In genomic region chr11:20397281-20397680, GRCh38 we compare ENCODE assay signal across 8 cellular contexts. TPM values are rescaled to one million over a fixed set of nuclear protein-coding genes. Genes with fewer than 3 reads are reported as not detected.
A peak's percentile ranks its signal among the peaks of the same experiment; 100 is the strongest.
DNase-seq lines count a peak whose midpoint lies in the region; ATAC-seq, FAIRE-seq and TF ChIP-seq lines count a peak whose summit lies in the region.

No MANE protein-coding gene starts in this region.

- H3K27me3 ChIP-seq in Karpas-422 (ENCODE audit: low read length) (no peaks in the 10 kb centered on the region), Panc1 (ENCODE audit: control insufficient read depth, insufficient read depth, low read length) (no peaks in the 10 kb centered on the region), H1 (replicated peaks in 1 of 4; ENCODE audit: control insufficient read depth in 3 of 4, extremely low read depth in 1 of 4, insufficient read depth in 3 of 4, low read length in 3 of 4) (no peaks in the 10 kb centered on the region), MG63 (no peaks in the 10 kb centered on the region)

- ATAC-seq in natural killer cell (peak in 2 of 3 donors; percentile 68 to 69), GM21786 (IDR thresholded peaks at IDR 0.05; ENCODE audit: unreplicated experiment) (peak; percentile 94), Panc1 (peak; percentile 92)
- no peak for ATAC-seq in natural killer cell treated with Interleukin-12 subunit alpha and Interleukin-12 subunit beta and Interleukin-15 and Interleukin-18, amount 100 ng/mL, for 72 hours

- no peak overlapping the region for H3K27ac ChIP-seq in Karpas-422 (ENCODE audit: low read length)
- H3K27ac ChIP-seq in Panc1 (ENCODE audit: low read length): no peak overlapping the region
- H3K27ac ChIP-seq in H1 (ENCODE audit: low read depth, low read length): no peak overlapping the region

- H3K4ac ChIP-seq in H1 (replicated peaks; ENCODE audit: insufficient read length, low read depth, low read length): no peak overlapping the region

- DNase-seq in natural killer cell (no peak), Karpas-422 (peak; percentile 68), Panc1 (ENCODE audit: low read depth, low spot score) (no peak), H1 (ENCODE audit: low read depth in 1 of 2, low spot score in 2 of 2) (no peak), neural crest cell (ENCODE audit: low read depth, low spot score) (no peak), MG63 (no peak)
- no peak for DNase-seq in natural killer cell treated with Interleukin-12 subunit alpha and Interleukin-12 subunit beta and Interleukin-15 and Interleukin-18, amount 100 ng/mL, for 72 hours (ENCODE audit: low spot score)

- no peak overlapping the region for H3K9ac ChIP-seq in Karpas-422 (ENCODE audit: low read length)
- no peak overlapping the region for H3K9ac ChIP-seq in H1 (replicated peaks in 1 of 4; ENCODE audit: extremely low read depth in 1 of 4, low read depth in 3 of 4, low read length in 3 of 4)

- in situ Hi-C loops in Panc1 (cut with HindIII; ENCODE audit: low pct_unique_long_range_greater_than_20kb, low sequenced_read_pairs): no loop called here

- H4K91ac ChIP-seq in H1 (replicated peaks; ENCODE audit: insufficient read length, low read length): no peak overlapping the region

- no peak overlapping the region for H3K56ac ChIP-seq in H1 (replicated peaks; ENCODE audit: insufficient read length, low read depth, low read length)

- peak; percentile 38 to 52 for TF ChIP-seq RAD21 in H1 (IDR thresholded peaks at IDR 0.05 in 1 of 2, conservative IDR thresholded peaks at IDR 0.05 in 1 of 2; ENCODE audit: low read depth in 2 of 2, low read length in 2 of 2)

- no peaks in the 10 kb centered on the region for H3K79me1 ChIP-seq in H1 (ENCODE audit: low read depth, low read length)

- TF ChIP-seq CTCF in natural killer cell (IDR thresholded peaks at IDR 0.05) (peak; percentile 20), Panc1 (IDR thresholded peaks at IDR 0.05) (peak; percentile 74), H1 (IDR thresholded peaks at IDR 0.05; ENCODE audit: control extremely low read depth in 1 of 3, insufficient read depth in 1 of 3, low read depth in 1 of 3, low read length in 3 of 3) (peak in 2 of 3 experiments; percentile 46 to 56; a peak in 3 of 4 replicates), neural crest cell (conservative IDR thresholded peaks at IDR 0.05) (peak; percentile 71)

- H2BK5ac ChIP-seq in H1 (ENCODE audit: low read depth, low read length): no peak overlapping the region

- no peak overlapping the region for H2AK5ac ChIP-seq in H1 (ENCODE audit: low read depth, low read length)

- H3K79me2 ChIP-seq in Karpas-422 (ENCODE audit: low read length) (peaks cover 67% of the 10 kb centered on the region), H1 (ENCODE audit: control insufficient read depth in 1 of 2, insufficient read depth in 2 of 2, low read length in 2 of 2) (no peaks in the 10 kb centered on the region)

- no peak overlapping the region for H2BK120ac ChIP-seq in H1 (replicated peaks; ENCODE audit: low read depth, low read length)

- H3K4me3 Mint-ChIP-seq in natural killer cell: no peak overlapping the region
- no peak overlapping the region for H3K4me3 Mint-ChIP-seq in natural killer cell treated with Interleukin-12 subunit alpha and Interleukin-12 subunit beta and Interleukin-15 and Interleukin-18, amount 100 ng/mL, for 72 hours
- no peak overlapping the region for H3K4me3 Mint-ChIP-seq in neural crest cell

- no peak overlapping the region for H3K27ac Mint-ChIP-seq in natural killer cell
- no peak overlapping the region for H3K27ac Mint-ChIP-seq in natural killer cell treated with Interleukin-12 subunit alpha and Interleukin-12 subunit beta and Interleukin-15 and Interleukin-18, amount 100 ng/mL, for 72 hours
- H3K27ac Mint-ChIP-seq in neural crest cell (ENCODE audit: unreplicated experiment): no peak overlapping the region

- whole genome bisulfite sequencing in H1 (ENCODE audit: extremely low coverage in 1 of 2, insufficient coverage in 1 of 2, insufficient read length in 1 of 2, insufficient replicate concordance in 2 of 2, low coverage in 1 of 2, low lambda C conversion rate in 2 of 2, missing lambda C conversion rate in 1 of 2), 2 experiments: 83% methylated on average over 3 of the region's 3 CpGs; no CpG with 5 or more reads in 1 of the 2 experiments

- H3K4me3 ChIP-seq in Karpas-422 (ENCODE audit: low read length) (no peak overlapping the region), Panc1 (ENCODE audit: low read depth in 2 of 2, low read length in 2 of 2) (no peak overlapping the region), H1 (ENCODE audit: extremely low read depth in 1 of 4, insufficient read depth in 2 of 4, low read depth in 3 of 4, low read length in 4 of 4) (no peak overlapping the region), MG63 (no peak overlapping the region)

- H3K4me1 ChIP-seq in Karpas-422 (ENCODE audit: low read length) (no peaks in the 10 kb centered on the region), Panc1 (ENCODE audit: control insufficient read depth, insufficient read depth, low read length) (no peaks in the 10 kb centered on the region), H1 (replicated peaks in 1 of 4; ENCODE audit: control insufficient read depth in 3 of 4, insufficient read depth in 4 of 4, low read length in 3 of 4) (no peaks in the 10 kb centered on the region)

- no peak overlapping the region for H2BK15ac ChIP-seq in H1 (ENCODE audit: low read length)

- no peaks in the 10 kb centered on the region for H3K9me2 ChIP-seq in Karpas-422 (replicated peaks; ENCODE audit: insufficient read depth, low read length)

- H3K9me3 ChIP-seq in Karpas-422 (ENCODE audit: low read length): no peaks in the 10 kb centered on the region
- H3K9me3 ChIP-seq in Panc1 (ENCODE audit: control insufficient read depth, insufficient read depth, low read depth, low read length): no peaks in the 10 kb centered on the region
- H3K9me3 ChIP-seq in H1 (ENCODE audit: insufficient read depth in 2 of 2, low read depth in 1 of 2, low read length in 1 of 2): no peaks in the 10 kb centered on the region
- H3K9me3 ChIP-seq in MG63: no peaks in the 10 kb centered on the region

- H4K8ac ChIP-seq in H1 (ENCODE audit: extremely low read depth, insufficient read depth, low read length): no peak overlapping the region

- H3K36me3 Mint-ChIP-seq in natural killer cell (no peaks in the 10 kb centered on the region), neural crest cell (ENCODE audit: low read depth) (peaks cover 9% of the 10 kb centered on the region)
- H3K36me3 Mint-ChIP-seq in natural killer cell treated with Interleukin-12 subunit alpha and Interleukin-12 subunit beta and Interleukin-15 and Interleukin-18, amount 100 ng/mL, for 72 hours: peaks cover 19% of the 10 kb centered on the region

- BruUV-seq in Panc1 (replicated peaks; lab: Mats Ljungman, UMichigan): no TSS peak

- no peaks in the 10 kb centered on the region for H3K9me3 Mint-ChIP-seq in natural killer cell
- no peaks in the 10 kb centered on the region for H3K9me3 Mint-ChIP-seq in natural killer cell treated with Interleukin-12 subunit alpha and Interleukin-12 subunit beta and Interleukin-15 and Interleukin-18, amount 100 ng/mL, for 72 hours
- no peaks in the 10 kb centered on the region for H3K9me3 Mint-ChIP-seq in neural crest cell

- peaks cover 69% of the 10 kb centered on the region for H3K36me3 ChIP-seq in Karpas-422 (ENCODE audit: insufficient read depth, low read length)
- peaks cover 30% of the 10 kb centered on the region for H3K36me3 ChIP-seq in Panc1 (ENCODE audit: control insufficient read depth, insufficient read depth, low read length)
- peaks cover 0 to 52% (median 15%) of the 10 kb centered on the region in 4 experiments; a peak in 5 of 8 replicates for H3K36me3 ChIP-seq in H1 (ENCODE audit: control insufficient read depth in 2 of 4, insufficient read depth in 4 of 4, low read length in 3 of 4)
- H3K36me3 ChIP-seq in MG63: peaks cover 30% of the 10 kb centered on the region

- H4K20me1 ChIP-seq in Karpas-422 (ENCODE audit: insufficient read depth, low read depth, low read length): no peaks in the 10 kb centered on the region
- peaks cover 0 to 2% of the 10 kb centered on the region in 2 experiments for H4K20me1 ChIP-seq in H1 (replicated peaks in 1 of 2; ENCODE audit: control insufficient read depth in 1 of 2, insufficient read depth in 2 of 2, low read length in 2 of 2)

- no peak overlapping the region for H3K23ac ChIP-seq in H1 (ENCODE audit: insufficient read length)

- no peak for TF ChIP-seq EP300 in H1 (IDR thresholded peaks at IDR 0.05; ENCODE audit: borderline replicate concordance in 1 of 2, low read depth in 2 of 2, low read length in 2 of 2)

- H3K4me1 Mint-ChIP-seq in natural killer cell: peaks cover 0 to 4% of the 10 kb centered on the region in 2 donors
- H3K4me1 Mint-ChIP-seq in natural killer cell treated with Interleukin-12 subunit alpha and Interleukin-12 subunit beta and Interleukin-15 and Interleukin-18, amount 100 ng/mL, for 72 hours (ENCODE audit: low read depth in 2 of 2): peaks cover 3 to 6% of the 10 kb centered on the region in 2 donors
- H3K4me1 Mint-ChIP-seq in neural crest cell: peaks cover 4% of the 10 kb centered on the region

- H3K4me2 ChIP-seq in Karpas-422 (ENCODE audit: low read depth, low read length, poor library complexity, severe bottlenecking) (no peak overlapping the region), H1 (ENCODE audit: insufficient read depth in 1 of 2, low read depth in 2 of 2, low read length in 2 of 2) (no peak overlapping the region)

- no peaks in the 10 kb centered on the region for H3K27me3 Mint-ChIP-seq in natural killer cell (ENCODE audit: low read depth in 2 of 2)
- no peaks in the 10 kb centered on the region for H3K27me3 Mint-ChIP-seq in natural killer cell treated with Interleukin-12 subunit alpha and Interleukin-12 subunit beta and Interleukin-15 and Interleukin-18, amount 100 ng/mL, for 72 hours
- H3K27me3 Mint-ChIP-seq in neural crest cell (ENCODE audit: low read depth): no peaks in the 10 kb centered on the region

- FAIRE-seq in H1 (lab: Jason Lieb, UNC): peak; percentile 7

- POLR2A ChIA-PET in Panc1 (lab: Charles Lee): no interaction called here
- POLR2A ChIA-PET in H1 (lab: Charles Lee; ENCODE audit: partially characterized antibody): interaction anchor here (1.1 to 1.3 kb wide), 2 partner anchors 9 to 17 kb away, joined by 3 to 4 read pairs; no protein-coding TSS in a partner anchor

- TF ChIP-seq POLR2A in H1 (IDR thresholded peaks at IDR 0.05; ENCODE audit: control extremely low read depth in 1 of 2, low read depth in 2 of 2, low read length in 2 of 2): no peak

- H2BK12ac ChIP-seq in H1 (ENCODE audit: low read depth, low read length): no peak overlapping the region

- no peak overlapping the region for H3K18ac ChIP-seq in H1 (ENCODE audit: extremely low read depth, low read length)

- H2AFZ ChIP-seq in Karpas-422 (ENCODE audit: low read length): no peak overlapping the region
- no peak overlapping the region for H2AFZ ChIP-seq in H1 (ENCODE audit: low read length)

- CTCF ChIA-PET in Panc1 (lab: Charles Lee) (interaction anchor here (0.5 to 1.3 kb wide), 2 partner anchors 213 to 1538 kb away, joined by 3 to 6 read pairs; no protein-coding TSS in a partner anchor), H1 (lab: Charles Lee; ENCODE audit: partially characterized antibody) (interaction anchor here (0.6 to 4.7 kb wide), 33 partner anchors 8 to 491 kb away, joined by 3 to 53 read pairs (median 3); partner anchors contain the start of gene SLC6A5)

- no peak overlapping the region for H3K14ac ChIP-seq in H1 (ENCODE audit: insufficient read length)

- H3K23me2 ChIP-seq in H1 (ENCODE audit: low read depth, low read length): no peaks in the 10 kb centered on the region

- no peak overlapping the region for H2BK20ac ChIP-seq in H1 (ENCODE audit: low read length)

- intact Hi-C loops in natural killer cell (cut with micrococcal nuclease): no loop called here
- intact Hi-C loops in Panc1 (cut with micrococcal nuclease; ENCODE audit: unreplicated experiment): loop anchor here (1.0 to 10.0 kb wide), 2 partner anchors 48 to 213 kb away; no protein-coding TSS in a partner anchor

- H4K5ac ChIP-seq in H1 (ENCODE audit: insufficient read length, low read depth, low read length): no peak overlapping the region

RNA-seq across cellular contexts. Expression of gene PRMT3, which starts 9.8 kb away (rescaled TPM):
- total RNA-seq in natural killer cell: 10 to 100 TPM; 10.4 to 12.4 (median 12.1) TPM
- total RNA-seq in natural killer cell treated with Interleukin-12 subunit alpha and Interleukin-12 subunit beta and Interleukin-15 and Interleukin-18, amount 100 ng/mL, for 72 hours: 10 to 100 TPM; 19.3 to 42.8 TPM
- 37.7 and 39.6 TPM in 2 replicates for total RNA-seq in Karpas-422 (2014; rRNA removed; shearing (Covaris generic); ENCODE audit: low replicate concordance)
- total RNA-seq in Panc1 (2021; ENCODE audit: unreplicated experiment): 31.2 TPM
- 26.8 TPM for polyA plus RNA-seq in Panc1 (2012; ENCODE audit: insufficient read length)
- total RNA-seq in H1 (2021; fragmentation: NEBNext Ultra II Directional; extraction: Animal tissue kit (Norgen Biotek cat#: 25700)): 25.0 and 26.5 TPM in 2 replicates
- polyA plus RNA-seq in H1 (2011; rRNA removed): 9.2 and 11.2 TPM in 2 replicates
- polyA plus RNA-seq in H1 (2011; cell fraction: cytosol; rRNA removed): 16.1 TPM
- polyA plus RNA-seq in H1 (2011; cell fraction: nucleus; rRNA removed): 9.4 TPM
- polyA plus RNA-seq in H1 (2012, experiment 1 of 2): 14.8 to 23.7 TPM (median 17.1 TPM) in 4 replicates
- 2.4 TPM for polyA plus RNA-seq in H1 (2012, experiment 2 of 2)
- polyA plus RNA-seq in H1 (2013, experiment 1 of 2): 15.1 TPM
- 14.1 TPM for polyA plus RNA-seq in H1 (2013, experiment 2 of 2)
- polyA minus RNA-seq in H1 (2011; rRNA and poly(A)+ RNA removed): 15.6 TPM in 2 replicates
- 11.7 TPM for polyA minus RNA-seq in H1 (2011; cell fraction: cytosol; rRNA and poly(A)+ RNA removed)
- 40.9 TPM for polyA minus RNA-seq in H1 (2011; cell fraction: nucleus; rRNA and poly(A)+ RNA removed)
- total RNA-seq in neural crest cell: 22.8 and 26.1 TPM in 2 replicates
- total RNA-seq in MG63 (2014; rRNA removed; shearing (Covaris generic); ENCODE audit: low replicate concordance): 19.0 and 30.7 TPM in 2 replicates

RNA-seq across cellular contexts. Expression of gene HTATIP2, which starts 33.8 kb away (rescaled TPM):
- total RNA-seq in natural killer cell (10 to 100 TPM; 16.7 to 25.6 (median 19.5) TPM), Panc1 (2021; ENCODE audit: unreplicated experiment) (68.9 TPM), neural crest cell (17.0 and 17.8 TPM in 2 replicates)
- 10 to 100 TPM; 25.7 to 27.7 TPM for total RNA-seq in natural killer cell treated with Interleukin-12 subunit alpha and Interleukin-12 subunit beta and Interleukin-15 and Interleukin-18, amount 100 ng/mL, for 72 hours
- total RNA-seq in Karpas-422 (2014; rRNA removed; shearing (Covaris generic); ENCODE audit: low replicate concordance): 58.0 and 78.3 TPM in 2 replicates
- 65.5 TPM for polyA plus RNA-seq in Panc1 (2012; ENCODE audit: insufficient read length)
- total RNA-seq in H1 (2021; fragmentation: NEBNext Ultra II Directional; extraction: Animal tissue kit (Norgen Biotek cat#: 25700)): 33.1 and 37.1 TPM in 2 replicates
- polyA plus RNA-seq in H1 (2011; rRNA removed): 14.0 and 22.6 TPM in 2 replicates
- polyA plus RNA-seq in H1 (2011; cell fraction: cytosol; rRNA removed): 38.6 TPM
- 10.1 TPM for polyA plus RNA-seq in H1 (2011; cell fraction: nucleus; rRNA removed)
- polyA plus RNA-seq in H1 (2012, experiment 1 of 2): 36.4 to 50.7 TPM (median 42.5 TPM) in 4 replicates
- 12.0 TPM for polyA plus RNA-seq in H1 (2012, experiment 2 of 2)
- polyA plus RNA-seq in H1 (2013, experiment 1 of 2): 31.4 TPM
- polyA plus RNA-seq in H1 (2013, experiment 2 of 2): 35.3 TPM
- 15.5 and 18.6 TPM in 2 replicates for polyA minus RNA-seq in H1 (2011; rRNA and poly(A)+ RNA removed)
- 10.8 TPM for polyA minus RNA-seq in H1 (2011; cell fraction: cytosol; rRNA and poly(A)+ RNA removed)
- polyA minus RNA-seq in H1 (2011; cell fraction: nucleus; rRNA and poly(A)+ RNA removed): 14.2 TPM
- total RNA-seq in MG63 (2014; rRNA removed; shearing (Covaris generic); ENCODE audit: low replicate concordance): 0.36 and 2.6 TPM in 2 replicates

Comparison
In these comparisons a context has a peak if more than half of its experiments do, and no peak if none do; other contexts are left out.
1. ATAC-seq: peak in natural killer cell (2 of 3), GM21786 (single experiment) and Panc1 (single experiment); none in natural killer cell treated with Interleukin-12 subunit alpha and Interleukin-12 subunit beta and Interleukin-15 and Interleukin-18, amount 100 ng/mL, for 72 hours (0 of 2).
2. CTCF ChIP-seq: peak in every context shown above with its lines; median percentile 74 in Panc1; 71 in neural crest cell; 51 in H1; 20 in natural killer cell.